1 cellular context compared by ENCODE assay signal in the genomic region with DNA sequence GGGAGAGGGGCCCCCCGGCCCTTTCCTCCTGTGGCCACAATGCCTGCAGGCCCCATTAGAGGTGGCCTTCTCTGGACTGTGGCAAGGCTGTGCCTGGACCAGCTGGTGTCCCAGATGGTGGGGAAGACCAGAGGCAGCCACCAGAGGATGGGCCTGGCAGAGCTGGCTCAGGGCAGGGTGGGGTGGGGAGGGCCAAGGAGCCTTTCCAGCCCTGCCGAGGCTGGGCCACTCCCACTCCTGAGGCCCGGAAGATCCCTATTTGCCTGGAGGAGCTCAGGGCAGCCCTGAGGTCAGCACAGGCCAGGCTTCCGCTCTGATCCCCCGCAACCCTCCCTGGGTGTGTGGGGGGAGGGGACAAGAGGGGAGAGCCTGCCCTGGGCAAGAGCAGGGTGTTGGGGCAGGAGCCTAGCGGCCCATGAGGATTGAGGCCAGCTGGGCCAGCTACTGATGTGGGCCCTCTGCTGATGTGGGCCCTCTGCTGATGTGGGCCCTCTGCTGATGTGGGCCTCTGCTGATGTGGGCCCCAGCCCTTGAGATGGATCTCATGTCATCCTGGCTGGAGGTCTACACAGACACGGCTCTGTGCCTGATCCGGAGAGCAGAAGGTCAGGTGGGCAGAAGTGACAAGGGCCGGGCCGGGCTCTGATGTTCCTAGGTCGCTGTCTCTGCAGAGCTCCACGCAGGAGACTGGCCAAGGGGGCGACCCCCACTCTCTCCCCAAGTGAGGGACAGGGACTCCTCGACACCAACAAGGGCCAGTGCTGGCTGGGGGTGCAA.
TF ChIP-seq lines count a peak whose summit lies in the region.

No MANE protein-coding gene starts in this region.

TF ChIP-seq in GM23338, 12 proteins besides CTCF, POLR2A, EP300 and RAD21:
- TF ChIP-seq, protein P1, sequence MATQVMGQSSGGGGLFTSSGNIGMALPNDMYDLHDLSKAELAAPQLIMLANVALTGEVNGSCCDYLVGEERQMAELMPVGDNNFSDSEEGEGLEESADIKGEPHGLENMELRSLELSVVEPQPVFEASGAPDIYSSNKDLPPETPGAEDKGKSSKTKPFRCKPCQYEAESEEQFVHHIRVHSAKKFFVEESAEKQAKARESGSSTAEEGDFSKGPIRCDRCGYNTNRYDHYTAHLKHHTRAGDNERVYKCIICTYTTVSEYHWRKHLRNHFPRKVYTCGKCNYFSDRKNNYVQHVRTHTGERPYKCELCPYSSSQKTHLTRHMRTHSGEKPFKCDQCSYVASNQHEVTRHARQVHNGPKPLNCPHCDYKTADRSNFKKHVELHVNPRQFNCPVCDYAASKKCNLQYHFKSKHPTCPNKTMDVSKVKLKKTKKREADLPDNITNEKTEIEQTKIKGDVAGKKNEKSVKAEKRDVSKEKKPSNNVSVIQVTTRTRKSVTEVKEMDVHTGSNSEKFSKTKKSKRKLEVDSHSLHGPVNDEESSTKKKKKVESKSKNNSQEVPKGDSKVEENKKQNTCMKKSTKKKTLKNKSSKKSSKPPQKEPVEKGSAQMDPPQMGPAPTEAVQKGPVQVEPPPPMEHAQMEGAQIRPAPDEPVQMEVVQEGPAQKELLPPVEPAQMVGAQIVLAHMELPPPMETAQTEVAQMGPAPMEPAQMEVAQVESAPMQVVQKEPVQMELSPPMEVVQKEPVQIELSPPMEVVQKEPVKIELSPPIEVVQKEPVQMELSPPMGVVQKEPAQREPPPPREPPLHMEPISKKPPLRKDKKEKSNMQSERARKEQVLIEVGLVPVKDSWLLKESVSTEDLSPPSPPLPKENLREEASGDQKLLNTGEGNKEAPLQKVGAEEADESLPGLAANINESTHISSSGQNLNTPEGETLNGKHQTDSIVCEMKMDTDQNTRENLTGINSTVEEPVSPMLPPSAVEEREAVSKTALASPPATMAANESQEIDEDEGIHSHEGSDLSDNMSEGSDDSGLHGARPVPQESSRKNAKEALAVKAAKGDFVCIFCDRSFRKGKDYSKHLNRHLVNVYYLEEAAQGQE (IDR thresholded peaks at IDR 0.05; ENCODE audit: unreplicated experiment), result no peak
- TF ChIP-seq ETS1 (IDR thresholded peaks at IDR 0.05), result no peak
- TF ChIP-seq EZH2phosphoT487 (IDR thresholded peaks at IDR 0.05; ENCODE audit: unreplicated experiment), result no peak
- no peak for TF ChIP-seq ZNF331 (CRISPR knock-in tag; IDR thresholded peaks at IDR 0.05; ENCODE audit: low read depth)
- TF ChIP-seq CREB1 (CRISPR knock-in tag; IDR thresholded peaks at IDR 0.05; ENCODE audit: low read depth), result no peak
- TF ChIP-seq POLR2AphosphoS5 (IDR thresholded peaks at IDR 0.05; ENCODE audit: low read depth), result no peak
- no peak for TF ChIP-seq JUNB (IDR thresholded peaks at IDR 0.05; ENCODE audit: unreplicated experiment)
- no peak for TF ChIP-seq EZH2 (IDR thresholded peaks at IDR 0.05; ENCODE audit: low read depth, unreplicated experiment)
- TF ChIP-seq ZNF114 (CRISPR knock-in tag; IDR thresholded peaks at IDR 0.05), result no peak
- no peak for TF ChIP-seq STAT1 (IDR thresholded peaks at IDR 0.05; ENCODE audit: unreplicated experiment)
- TF ChIP-seq ZNF462 (CRISPR knock-in tag; IDR thresholded peaks at IDR 0.05), result no peak
- no peak for TF ChIP-seq NANOG (IDR thresholded peaks at IDR 0.05; ENCODE audit: borderline replicate concordance)
